Comparison of ENCODE assay signal across 1 cellular context in the genomic region with DNA sequence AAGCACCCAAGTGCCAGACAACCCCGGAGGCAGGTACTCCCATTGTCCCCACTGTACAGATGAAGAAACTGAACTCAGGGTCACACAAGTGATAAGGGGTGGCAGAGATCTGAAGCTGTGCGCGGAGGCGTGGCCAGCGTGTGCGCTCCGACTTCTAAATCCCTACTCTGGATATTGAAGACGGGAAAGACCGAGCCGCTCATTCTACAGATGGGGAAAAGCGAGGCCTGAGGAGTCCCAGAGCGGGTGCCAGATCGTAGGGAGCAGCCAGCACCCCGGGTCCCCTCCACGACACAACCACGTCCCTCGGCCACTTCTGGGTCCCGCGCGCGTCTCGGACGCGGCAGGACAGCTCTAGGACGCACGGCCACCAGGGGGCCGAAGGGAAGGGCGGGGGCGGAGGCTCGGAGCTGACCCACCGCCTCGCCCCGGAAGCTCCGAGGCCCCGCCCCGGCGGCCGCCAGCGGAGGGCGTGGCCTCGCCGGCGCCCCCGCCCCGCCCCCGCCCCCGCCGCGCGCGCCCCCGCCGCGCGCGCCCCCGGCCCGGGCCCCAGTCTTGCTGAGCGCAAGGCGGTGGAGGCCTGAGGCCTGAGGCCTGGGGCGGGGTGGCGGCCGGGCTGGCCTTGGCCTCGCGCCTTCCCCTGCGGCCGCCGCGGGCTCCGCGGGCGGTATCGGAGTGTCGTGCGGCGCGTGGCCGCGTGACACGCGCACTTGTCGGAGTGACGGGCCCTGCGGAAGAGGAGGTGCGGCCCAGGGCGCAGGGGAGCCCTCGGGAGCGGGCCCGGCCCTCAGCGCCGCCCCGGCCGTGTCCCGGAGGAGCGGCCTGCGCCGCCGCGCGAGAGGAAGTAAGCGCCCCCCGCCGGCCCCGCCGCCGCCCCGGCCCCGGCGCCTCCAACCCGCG.
TF ChIP-seq lines count a peak whose summit lies in the region.

A gene with protein sequence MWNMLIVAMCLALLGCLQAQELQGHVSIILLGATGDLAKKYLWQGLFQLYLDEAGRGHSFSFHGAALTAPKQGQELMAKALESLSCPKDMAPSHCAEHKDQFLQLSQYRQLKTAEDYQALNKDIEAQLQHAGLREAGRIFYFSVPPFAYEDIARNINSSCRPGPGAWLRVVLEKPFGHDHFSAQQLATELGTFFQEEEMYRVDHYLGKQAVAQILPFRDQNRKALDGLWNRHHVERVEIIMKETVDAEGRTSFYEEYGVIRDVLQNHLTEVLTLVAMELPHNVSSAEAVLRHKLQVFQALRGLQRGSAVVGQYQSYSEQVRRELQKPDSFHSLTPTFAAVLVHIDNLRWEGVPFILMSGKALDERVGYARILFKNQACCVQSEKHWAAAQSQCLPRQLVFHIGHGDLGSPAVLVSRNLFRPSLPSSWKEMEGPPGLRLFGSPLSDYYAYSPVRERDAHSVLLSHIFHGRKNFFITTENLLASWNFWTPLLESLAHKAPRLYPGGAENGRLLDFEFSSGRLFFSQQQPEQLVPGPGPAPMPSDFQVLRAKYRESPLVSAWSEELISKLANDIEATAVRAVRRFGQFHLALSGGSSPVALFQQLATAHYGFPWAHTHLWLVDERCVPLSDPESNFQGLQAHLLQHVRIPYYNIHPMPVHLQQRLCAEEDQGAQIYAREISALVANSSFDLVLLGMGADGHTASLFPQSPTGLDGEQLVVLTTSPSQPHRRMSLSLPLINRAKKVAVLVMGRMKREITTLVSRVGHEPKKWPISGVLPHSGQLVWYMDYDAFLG (plus strand): TSS at position 552 of the 900 bp plus-strand sequence. CDS start 10,161 bp downstream, outside the sequence.

TF ChIP-seq in GM12878, 131 proteins besides CTCF, POLR2A, EP300 and RAD21 (continued from another document and continues in another):
- TF ChIP-seq, protein P1, sequence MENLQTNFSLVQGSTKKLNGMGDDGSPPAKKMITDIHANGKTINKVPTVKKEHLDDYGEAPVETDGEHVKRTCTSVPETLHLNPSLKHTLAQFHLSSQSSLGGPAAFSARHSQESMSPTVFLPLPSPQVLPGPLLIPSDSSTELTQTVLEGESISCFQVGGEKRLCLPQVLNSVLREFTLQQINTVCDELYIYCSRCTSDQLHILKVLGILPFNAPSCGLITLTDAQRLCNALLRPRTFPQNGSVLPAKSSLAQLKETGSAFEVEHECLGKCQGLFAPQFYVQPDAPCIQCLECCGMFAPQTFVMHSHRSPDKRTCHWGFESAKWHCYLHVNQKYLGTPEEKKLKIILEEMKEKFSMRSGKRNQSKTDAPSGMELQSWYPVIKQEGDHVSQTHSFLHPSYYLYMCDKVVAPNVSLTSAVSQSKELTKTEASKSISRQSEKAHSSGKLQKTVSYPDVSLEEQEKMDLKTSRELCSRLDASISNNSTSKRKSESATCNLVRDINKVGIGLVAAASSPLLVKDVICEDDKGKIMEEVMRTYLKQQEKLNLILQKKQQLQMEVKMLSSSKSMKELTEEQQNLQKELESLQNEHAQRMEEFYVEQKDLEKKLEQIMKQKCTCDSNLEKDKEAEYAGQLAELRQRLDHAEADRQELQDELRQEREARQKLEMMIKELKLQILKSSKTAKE (IDR thresholded peaks at IDR 0.05; ENCODE audit: low read depth, poor library complexity, severe bottlenecking): no peak
- no peak for TF ChIP-seq FOXK2 (IDR thresholded peaks at IDR 0.05)
- TF ChIP-seq PML (IDR thresholded peaks at IDR 0.05; ENCODE audit: low read length): no peak
- TF ChIP-seq, protein P2, sequence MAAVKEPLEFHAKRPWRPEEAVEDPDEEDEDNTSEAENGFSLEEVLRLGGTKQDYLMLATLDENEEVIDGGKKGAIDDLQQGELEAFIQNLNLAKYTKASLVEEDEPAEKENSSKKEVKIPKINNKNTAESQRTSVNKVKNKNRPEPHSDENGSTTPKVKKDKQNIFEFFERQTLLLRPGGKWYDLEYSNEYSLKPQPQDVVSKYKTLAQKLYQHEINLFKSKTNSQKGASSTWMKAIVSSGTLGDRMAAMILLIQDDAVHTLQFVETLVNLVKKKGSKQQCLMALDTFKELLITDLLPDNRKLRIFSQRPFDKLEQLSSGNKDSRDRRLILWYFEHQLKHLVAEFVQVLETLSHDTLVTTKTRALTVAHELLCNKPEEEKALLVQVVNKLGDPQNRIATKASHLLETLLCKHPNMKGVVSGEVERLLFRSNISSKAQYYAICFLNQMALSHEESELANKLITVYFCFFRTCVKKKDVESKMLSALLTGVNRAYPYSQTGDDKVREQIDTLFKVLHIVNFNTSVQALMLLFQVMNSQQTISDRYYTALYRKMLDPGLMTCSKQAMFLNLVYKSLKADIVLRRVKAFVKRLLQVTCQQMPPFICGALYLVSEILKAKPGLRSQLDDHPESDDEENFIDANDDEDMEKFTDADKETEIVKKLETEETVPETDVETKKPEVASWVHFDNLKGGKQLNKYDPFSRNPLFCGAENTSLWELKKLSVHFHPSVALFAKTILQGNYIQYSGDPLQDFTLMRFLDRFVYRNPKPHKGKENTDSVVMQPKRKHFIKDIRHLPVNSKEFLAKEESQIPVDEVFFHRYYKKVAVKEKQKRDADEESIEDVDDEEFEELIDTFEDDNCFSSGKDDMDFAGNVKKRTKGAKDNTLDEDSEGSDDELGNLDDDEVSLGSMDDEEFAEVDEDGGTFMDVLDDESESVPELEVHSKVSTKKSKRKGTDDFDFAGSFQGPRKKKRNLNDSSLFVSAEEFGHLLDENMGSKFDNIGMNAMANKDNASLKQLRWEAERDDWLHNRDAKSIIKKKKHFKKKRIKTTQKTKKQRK (IDR thresholded peaks at IDR 0.05; ENCODE audit: low read depth, low read length): no peak
- TF ChIP-seq BMI1 (IDR thresholded peaks at IDR 0.05; ENCODE audit: borderline replicate concordance): no peak
- TF ChIP-seq ZNF622 (IDR thresholded peaks at IDR 0.05): no peak
- TF ChIP-seq, protein P3, sequence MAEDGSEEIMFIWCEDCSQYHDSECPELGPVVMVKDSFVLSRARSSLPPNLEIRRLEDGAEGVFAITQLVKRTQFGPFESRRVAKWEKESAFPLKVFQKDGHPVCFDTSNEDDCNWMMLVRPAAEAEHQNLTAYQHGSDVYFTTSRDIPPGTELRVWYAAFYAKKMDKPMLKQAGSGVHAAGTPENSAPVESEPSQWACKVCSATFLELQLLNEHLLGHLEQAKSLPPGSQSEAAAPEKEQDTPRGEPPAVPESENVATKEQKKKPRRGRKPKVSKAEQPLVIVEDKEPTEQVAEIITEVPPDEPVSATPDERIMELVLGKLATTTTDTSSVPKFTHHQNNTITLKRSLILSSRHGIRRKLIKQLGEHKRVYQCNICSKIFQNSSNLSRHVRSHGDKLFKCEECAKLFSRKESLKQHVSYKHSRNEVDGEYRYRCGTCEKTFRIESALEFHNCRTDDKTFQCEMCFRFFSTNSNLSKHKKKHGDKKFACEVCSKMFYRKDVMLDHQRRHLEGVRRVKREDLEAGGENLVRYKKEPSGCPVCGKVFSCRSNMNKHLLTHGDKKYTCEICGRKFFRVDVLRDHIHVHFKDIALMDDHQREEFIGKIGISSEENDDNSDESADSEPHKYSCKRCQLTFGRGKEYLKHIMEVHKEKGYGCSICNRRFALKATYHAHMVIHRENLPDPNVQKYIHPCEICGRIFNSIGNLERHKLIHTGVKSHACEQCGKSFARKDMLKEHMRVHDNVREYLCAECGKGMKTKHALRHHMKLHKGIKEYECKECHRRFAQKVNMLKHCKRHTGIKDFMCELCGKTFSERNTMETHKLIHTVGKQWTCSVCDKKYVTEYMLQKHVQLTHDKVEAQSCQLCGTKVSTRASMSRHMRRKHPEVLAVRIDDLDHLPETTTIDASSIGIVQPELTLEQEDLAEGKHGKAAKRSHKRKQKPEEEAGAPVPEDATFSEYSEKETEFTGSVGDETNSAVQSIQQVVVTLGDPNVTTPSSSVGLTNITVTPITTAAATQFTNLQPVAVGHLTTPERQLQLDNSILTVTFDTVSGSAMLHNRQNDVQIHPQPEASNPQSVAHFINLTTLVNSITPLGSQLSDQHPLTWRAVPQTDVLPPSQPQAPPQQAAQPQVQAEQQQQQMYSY (CRISPR knock-in tag; IDR thresholded peaks at IDR 0.05): 0 out of 2 replicates have a peak, but pooled peaks have one; percentile 60
- TF ChIP-seq TARDBP (IDR thresholded peaks at IDR 0.05; ENCODE audit: borderline replicate concordance): no peak
- peak; percentile 77; the same call in 1 of the 2 replicates for TF ChIP-seq ZSCAN29 (IDR thresholded peaks at IDR 0.05)
- peak; percentile 93; the same call in 1 of the 2 replicates for TF ChIP-seq CHD4 (IDR thresholded peaks at IDR 0.05)
- TF ChIP-seq NR2F1 (conservative IDR thresholded peaks at IDR 0.05): peak; percentile 65
- no peak for TF ChIP-seq SP1 (IDR thresholded peaks at IDR 0.05; ENCODE audit: low read depth, low read length)
- TF ChIP-seq, protein P4, sequence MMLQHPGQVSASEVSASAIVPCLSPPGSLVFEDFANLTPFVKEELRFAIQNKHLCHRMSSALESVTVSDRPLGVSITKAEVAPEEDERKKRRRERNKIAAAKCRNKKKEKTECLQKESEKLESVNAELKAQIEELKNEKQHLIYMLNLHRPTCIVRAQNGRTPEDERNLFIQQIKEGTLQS (IDR thresholded peaks at IDR 0.05; ENCODE audit: borderline replicate concordance, extremely low read depth, low read depth, low read length): no peak
- peak; percentile 42 for TF ChIP-seq HDAC6 (IDR thresholded peaks at IDR 0.05; ENCODE audit: unreplicated experiment)
- TF ChIP-seq, protein P5, sequence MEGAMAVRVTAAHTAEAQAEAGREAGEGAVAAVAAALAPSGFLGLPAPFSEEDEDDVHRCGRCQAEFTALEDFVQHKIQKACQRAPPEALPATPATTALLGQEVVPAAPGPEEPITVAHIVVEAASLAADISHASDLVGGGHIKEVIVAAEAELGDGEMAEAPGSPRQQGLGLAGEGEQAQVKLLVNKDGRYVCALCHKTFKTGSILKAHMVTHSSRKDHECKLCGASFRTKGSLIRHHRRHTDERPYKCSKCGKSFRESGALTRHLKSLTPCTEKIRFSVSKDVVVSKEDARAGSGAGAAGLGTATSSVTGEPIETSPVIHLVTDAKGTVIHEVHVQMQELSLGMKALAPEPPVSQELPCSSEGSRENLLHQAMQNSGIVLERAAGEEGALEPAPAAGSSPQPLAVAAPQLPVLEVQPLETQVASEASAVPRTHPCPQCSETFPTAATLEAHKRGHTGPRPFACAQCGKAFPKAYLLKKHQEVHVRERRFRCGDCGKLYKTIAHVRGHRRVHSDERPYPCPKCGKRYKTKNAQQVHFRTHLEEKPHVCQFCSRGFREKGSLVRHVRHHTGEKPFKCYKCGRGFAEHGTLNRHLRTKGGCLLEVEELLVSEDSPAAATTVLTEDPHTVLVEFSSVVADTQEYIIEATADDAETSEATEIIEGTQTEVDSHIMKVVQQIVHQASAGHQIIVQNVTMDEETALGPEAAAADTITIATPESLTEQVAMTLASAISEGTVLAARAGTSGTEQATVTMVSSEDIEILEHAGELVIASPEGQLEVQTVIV (IDR thresholded peaks at IDR 0.05; ENCODE audit: borderline replicate concordance, partially characterized antibody): no peak
- TF ChIP-seq BRCA1 (IDR thresholded peaks at IDR 0.05; ENCODE audit: low read depth, low read length): no peak
- no peak for TF ChIP-seq BCL11A (IDR thresholded peaks at IDR 0.05; ENCODE audit: low read depth, low read length)
- TF ChIP-seq FOXM1 (IDR thresholded peaks at IDR 0.05; ENCODE audit: low read depth, low read length): no peak
- no peak for TF ChIP-seq HDGF (IDR thresholded peaks at IDR 0.05)
- TF ChIP-seq NFIC (IDR thresholded peaks at IDR 0.05; ENCODE audit: low read depth, low read length): no peak
- TF ChIP-seq RCOR1 (conservative IDR thresholded peaks at IDR 0.05; ENCODE audit: low read depth, low read length): no peak
- TF ChIP-seq FOS (IDR thresholded peaks at IDR 0.05; ENCODE audit: borderline replicate concordance, extremely low read depth, insufficient read length): no peak
- no peak for TF ChIP-seq RUNX3 (IDR thresholded peaks at IDR 0.05; ENCODE audit: low read length)
- TF ChIP-seq CHD1 (IDR thresholded peaks at IDR 0.05; ENCODE audit: low read depth, low read length): no peak
- peak; percentile 83; the same call in 1 of the 2 replicates for TF ChIP-seq DPF2 (IDR thresholded peaks at IDR 0.05)
- TF ChIP-seq, protein P6, sequence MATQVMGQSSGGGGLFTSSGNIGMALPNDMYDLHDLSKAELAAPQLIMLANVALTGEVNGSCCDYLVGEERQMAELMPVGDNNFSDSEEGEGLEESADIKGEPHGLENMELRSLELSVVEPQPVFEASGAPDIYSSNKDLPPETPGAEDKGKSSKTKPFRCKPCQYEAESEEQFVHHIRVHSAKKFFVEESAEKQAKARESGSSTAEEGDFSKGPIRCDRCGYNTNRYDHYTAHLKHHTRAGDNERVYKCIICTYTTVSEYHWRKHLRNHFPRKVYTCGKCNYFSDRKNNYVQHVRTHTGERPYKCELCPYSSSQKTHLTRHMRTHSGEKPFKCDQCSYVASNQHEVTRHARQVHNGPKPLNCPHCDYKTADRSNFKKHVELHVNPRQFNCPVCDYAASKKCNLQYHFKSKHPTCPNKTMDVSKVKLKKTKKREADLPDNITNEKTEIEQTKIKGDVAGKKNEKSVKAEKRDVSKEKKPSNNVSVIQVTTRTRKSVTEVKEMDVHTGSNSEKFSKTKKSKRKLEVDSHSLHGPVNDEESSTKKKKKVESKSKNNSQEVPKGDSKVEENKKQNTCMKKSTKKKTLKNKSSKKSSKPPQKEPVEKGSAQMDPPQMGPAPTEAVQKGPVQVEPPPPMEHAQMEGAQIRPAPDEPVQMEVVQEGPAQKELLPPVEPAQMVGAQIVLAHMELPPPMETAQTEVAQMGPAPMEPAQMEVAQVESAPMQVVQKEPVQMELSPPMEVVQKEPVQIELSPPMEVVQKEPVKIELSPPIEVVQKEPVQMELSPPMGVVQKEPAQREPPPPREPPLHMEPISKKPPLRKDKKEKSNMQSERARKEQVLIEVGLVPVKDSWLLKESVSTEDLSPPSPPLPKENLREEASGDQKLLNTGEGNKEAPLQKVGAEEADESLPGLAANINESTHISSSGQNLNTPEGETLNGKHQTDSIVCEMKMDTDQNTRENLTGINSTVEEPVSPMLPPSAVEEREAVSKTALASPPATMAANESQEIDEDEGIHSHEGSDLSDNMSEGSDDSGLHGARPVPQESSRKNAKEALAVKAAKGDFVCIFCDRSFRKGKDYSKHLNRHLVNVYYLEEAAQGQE (IDR thresholded peaks at IDR 0.05; ENCODE audit: low read depth, low read length): no peak
- no peak for TF ChIP-seq YY1 (IDR thresholded peaks at IDR 0.05; ENCODE audit: low read depth, low read length)
- TF ChIP-seq, protein P7, sequence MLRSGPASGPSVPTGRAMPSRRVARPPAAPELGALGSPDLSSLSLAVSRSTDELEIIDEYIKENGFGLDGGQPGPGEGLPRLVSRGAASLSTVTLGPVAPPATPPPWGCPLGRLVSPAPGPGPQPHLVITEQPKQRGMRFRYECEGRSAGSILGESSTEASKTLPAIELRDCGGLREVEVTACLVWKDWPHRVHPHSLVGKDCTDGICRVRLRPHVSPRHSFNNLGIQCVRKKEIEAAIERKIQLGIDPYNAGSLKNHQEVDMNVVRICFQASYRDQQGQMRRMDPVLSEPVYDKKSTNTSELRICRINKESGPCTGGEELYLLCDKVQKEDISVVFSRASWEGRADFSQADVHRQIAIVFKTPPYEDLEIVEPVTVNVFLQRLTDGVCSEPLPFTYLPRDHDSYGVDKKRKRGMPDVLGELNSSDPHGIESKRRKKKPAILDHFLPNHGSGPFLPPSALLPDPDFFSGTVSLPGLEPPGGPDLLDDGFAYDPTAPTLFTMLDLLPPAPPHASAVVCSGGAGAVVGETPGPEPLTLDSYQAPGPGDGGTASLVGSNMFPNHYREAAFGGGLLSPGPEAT (IDR thresholded peaks at IDR 0.05; ENCODE audit: low read depth): peak; percentile 43; the same call in 1 of the 2 replicates
- TF ChIP-seq, protein P8, sequence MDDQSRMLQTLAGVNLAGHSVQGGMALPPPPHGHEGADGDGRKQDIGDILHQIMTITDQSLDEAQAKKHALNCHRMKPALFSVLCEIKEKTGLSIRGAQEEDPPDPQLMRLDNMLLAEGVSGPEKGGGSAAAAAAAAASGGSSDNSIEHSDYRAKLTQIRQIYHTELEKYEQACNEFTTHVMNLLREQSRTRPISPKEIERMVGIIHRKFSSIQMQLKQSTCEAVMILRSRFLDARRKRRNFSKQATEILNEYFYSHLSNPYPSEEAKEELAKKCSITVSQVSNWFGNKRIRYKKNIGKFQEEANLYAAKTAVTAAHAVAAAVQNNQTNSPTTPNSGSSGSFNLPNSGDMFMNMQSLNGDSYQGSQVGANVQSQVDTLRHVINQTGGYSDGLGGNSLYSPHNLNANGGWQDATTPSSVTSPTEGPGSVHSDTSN (IDR thresholded peaks at IDR 0.05; ENCODE audit: insufficient replicate concordance, low read depth, low read length): peak; percentile 61
